Comparison of ENCODE assay signal across 8 cellular contexts in genomic region chr1:33256701-33257387, GRCh38. TPM values are rescaled to one million over a fixed set of nuclear protein-coding genes. Genes with fewer than 3 reads are reported as not detected.
DNase-seq lines count a peak whose midpoint lies in the region; TF ChIP-seq lines count a peak whose summit lies in the region.

No MANE protein-coding gene starts in this region.

- no peaks in the 10 kb centered on the region; the same call in 1 of the 2 replicates for H3K27me3 ChIP-seq in HUES48 (ENCODE audit: control insufficient read depth, insufficient read depth, low read length)

- no peaks in the 10 kb centered on the region; the same call in 1 of the 2 replicates for H3K36me3 ChIP-seq in HUES48 (ENCODE audit: control insufficient read depth, insufficient read depth, low read length)

- peaks cover 12% of the 10 kb centered on the region for H3K36me3 Mint-ChIP-seq in nephron progenitor cell (ENCODE audit: low read depth)

- H3K9me3 ChIP-seq in HUES48 (ENCODE audit: control insufficient read depth, insufficient read depth, low read length) = no peaks in the 10 kb centered on the region

- peak; percentile 47 to 75 for DNase-seq in NCI-H2081 (lab: John Stamatoyannopoulos, UW)
- DNase-seq in NCI-H2081 treated with DMSO at 0.1 percent for 48 hours (lab: John Stamatoyannopoulos, UW) = no peak
- DNase-seq in RPMI7951 (ENCODE audit: low read depth) = peak; percentile 78
- DNase-seq in activated effector memory CD4-positive, alpha-beta T cell treated with anti-CD3 and anti-CD28 coated beads, Interleukin-2, amount 50 U/mL, for 16 hours = peak; percentile 83
- peak; percentile 39 for DNase-seq in fibroblast of the conjunctiva (ENCODE audit: low read depth)
- DNase-seq in nephron progenitor cell = peak; percentile 49
- peak; percentile 50 for DNase-seq in superior temporal gyrus (ENCODE audit: extremely low spot score)

- peaks cover 12% of the 10 kb centered on the region for H3K4me1 ChIP-seq in HUES48 (ENCODE audit: control insufficient read depth, insufficient read depth, low read length)

- H3K27ac Mint-ChIP-seq in nephron progenitor cell = peak overlapping the region; percentile 98

- H3K4me3 ChIP-seq in HUES48 (ENCODE audit: low read depth, low read length) = peak overlapping the region; percentile 97

- peaks cover 62% of the 10 kb centered on the region for H3K4me1 Mint-ChIP-seq in nephron progenitor cell

- peak overlapping the region; percentile 81 for H3K27ac ChIP-seq in HUES48 (ENCODE audit: low read depth, low read length)

- peak overlapping the region; percentile 99 for H3K4me3 Mint-ChIP-seq in nephron progenitor cell

- no peak for TF ChIP-seq CTCF in nephron progenitor cell (IDR thresholded peaks at IDR 0.05)

- peaks cover 9% of the 10 kb centered on the region for H3K27me3 Mint-ChIP-seq in nephron progenitor cell (ENCODE audit: low read depth, poor library complexity)

- peak overlapping the region; percentile 93 for H3K9ac ChIP-seq in HUES48 (ENCODE audit: low read depth, low read length)

- no peaks in the 10 kb centered on the region for H3K9me3 Mint-ChIP-seq in nephron progenitor cell

RNA-seq across cellular contexts. Expression of gene ZNF362, which starts 0.6 kb away (rescaled TPM):
- 6.6 and 8.9 TPM in 2 replicates for total RNA-seq in RPMI7951 (2014; rRNA removed; shearing (Covaris generic))
